ENCODE assay signal across 8 cellular contexts in the genomic region with DNA sequence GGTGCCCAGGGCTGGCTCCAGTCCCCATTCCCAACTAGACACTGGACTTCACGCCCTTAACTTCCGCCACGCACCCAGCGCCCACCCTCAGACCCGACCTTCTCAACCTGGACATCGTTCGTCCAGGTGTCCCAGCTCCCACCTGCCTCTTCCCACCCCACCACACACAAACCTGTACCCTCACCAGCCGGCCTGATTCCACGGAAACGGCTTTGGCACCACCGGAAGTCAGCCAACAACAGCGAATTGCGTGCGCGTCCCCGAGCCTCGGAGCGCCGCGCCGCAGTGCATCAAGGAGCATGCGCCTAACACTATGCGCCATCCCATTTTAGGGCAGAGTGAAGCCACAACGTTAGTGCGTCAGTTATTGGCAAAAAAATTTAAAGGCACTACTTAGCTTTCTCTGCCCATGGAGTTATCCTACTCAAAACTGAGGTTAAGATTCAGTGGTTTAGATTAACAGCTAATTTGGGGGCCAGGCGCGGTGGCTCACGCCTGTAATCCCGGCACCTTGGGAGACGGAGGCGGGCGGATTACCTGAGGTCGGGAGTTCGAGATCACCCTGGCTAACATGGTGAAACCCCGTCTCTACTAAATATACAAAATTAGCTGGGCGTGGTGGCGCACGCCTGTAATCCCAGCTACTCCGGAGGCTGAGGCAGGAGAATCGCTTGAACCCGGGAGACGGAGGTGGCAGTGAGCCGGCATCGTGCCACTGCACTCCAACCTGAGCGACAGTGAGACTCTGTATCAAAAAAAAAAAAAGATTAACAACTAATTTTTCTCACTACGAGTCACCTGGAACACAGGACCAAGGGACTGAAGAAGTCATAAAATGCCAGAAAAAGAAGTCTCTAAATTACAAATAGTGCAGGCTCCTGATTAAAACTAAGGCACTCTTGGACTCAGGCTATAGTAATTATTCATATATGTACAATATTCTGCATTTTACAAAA. TPM values are rescaled to one million over a fixed set of nuclear protein-coding genes. Genes with fewer than 3 reads are reported as not detected.
A peak's percentile ranks its signal among the peaks of the same experiment; 100 is the strongest.
DNase-seq lines count a peak whose midpoint lies in the region; ATAC-seq, FAIRE-seq and TF ChIP-seq lines count a peak whose summit lies in the region.

A gene with protein sequence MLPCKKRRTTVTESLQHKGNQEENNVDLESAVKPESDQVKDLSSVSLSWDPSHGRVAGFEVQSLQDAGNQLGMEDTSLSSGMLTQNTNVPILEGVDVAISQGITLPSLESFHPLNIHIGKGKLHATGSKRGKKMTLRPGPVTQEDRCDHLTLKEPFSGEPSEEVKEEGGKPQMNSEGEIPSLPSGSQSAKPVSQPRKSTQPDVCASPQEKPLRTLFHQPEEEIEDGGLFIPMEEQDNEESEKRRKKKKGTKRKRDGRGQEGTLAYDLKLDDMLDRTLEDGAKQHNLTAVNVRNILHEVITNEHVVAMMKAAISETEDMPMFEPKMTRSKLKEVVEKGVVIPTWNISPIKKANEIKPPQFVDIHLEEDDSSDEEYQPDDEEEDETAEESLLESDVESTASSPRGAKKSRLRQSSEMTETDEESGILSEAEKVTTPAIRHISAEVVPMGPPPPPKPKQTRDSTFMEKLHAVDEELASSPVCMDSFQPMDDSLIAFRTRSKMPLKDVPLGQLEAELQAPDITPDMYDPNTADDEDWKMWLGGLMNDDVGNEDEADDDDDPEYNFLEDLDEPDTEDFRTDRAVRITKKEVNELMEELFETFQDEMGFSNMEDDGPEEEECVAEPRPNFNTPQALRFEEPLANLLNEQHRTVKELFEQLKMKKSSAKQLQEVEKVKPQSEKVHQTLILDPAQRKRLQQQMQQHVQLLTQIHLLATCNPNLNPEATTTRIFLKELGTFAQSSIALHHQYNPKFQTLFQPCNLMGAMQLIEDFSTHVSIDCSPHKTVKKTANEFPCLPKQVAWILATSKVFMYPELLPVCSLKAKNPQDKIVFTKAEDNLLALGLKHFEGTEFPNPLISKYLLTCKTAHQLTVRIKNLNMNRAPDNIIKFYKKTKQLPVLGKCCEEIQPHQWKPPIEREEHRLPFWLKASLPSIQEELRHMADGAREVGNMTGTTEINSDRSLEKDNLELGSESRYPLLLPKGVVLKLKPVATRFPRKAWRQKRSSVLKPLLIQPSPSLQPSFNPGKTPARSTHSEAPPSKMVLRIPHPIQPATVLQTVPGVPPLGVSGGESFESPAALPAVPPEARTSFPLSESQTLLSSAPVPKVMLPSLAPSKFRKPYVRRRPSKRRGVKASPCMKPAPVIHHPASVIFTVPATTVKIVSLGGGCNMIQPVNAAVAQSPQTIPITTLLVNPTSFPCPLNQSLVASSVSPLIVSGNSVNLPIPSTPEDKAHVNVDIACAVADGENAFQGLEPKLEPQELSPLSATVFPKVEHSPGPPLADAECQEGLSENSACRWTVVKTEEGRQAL (N-terminal part only) (minus strand): TSS at position 240 of the 956 bp plus-strand sequence. CDS start 3,434 bp downstream, outside the sequence.

- H3K27me3 ChIP-seq in Peyer's patch = no peaks in the 10 kb centered on the region

- H3K27ac ChIP-seq in KOPT-K1 (ENCODE audit: low read depth, low read length, poor library complexity, severe bottlenecking) (peak within 1 kb of the TSS; percentile 76), Peyer's patch (peak within 1 kb of the TSS; percentile 79 to 86 (median 83))

- H3K36me3 Mint-ChIP-seq in activated T-cell treated with anti-CD3 and anti-CD28 coated beads, Interleukin-2, amount 50 U/mL, for 4 hours (ENCODE audit: insufficient read depth) = peaks cover 16% of the 10 kb centered on the region

- peak; percentile 73 for FAIRE-seq in D721Med (lab: Jason Lieb, UNC)

- TF ChIP-seq POLR2A in Peyer's patch (IDR thresholded peaks at IDR 0.05) (peak; percentile 44 to 51), erythroblast (IDR thresholded peaks at IDR 0.05; ENCODE audit: low read length) (peak; percentile 86)

- no peaks in the 10 kb centered on the region for H3K9me3 Mint-ChIP-seq in activated T-cell treated with anti-CD3 and anti-CD28 coated beads, Interleukin-2, amount 50 U/mL, for 4 hours

- peak within 1 kb of the TSS; percentile 98 for H3K4me3 Mint-ChIP-seq in activated T-cell treated with anti-CD3 and anti-CD28 coated beads, Interleukin-2, amount 50 U/mL, for 4 hours

- peak within 1 kb of the TSS; percentile 61 to 93 (median 69) for H3K4me3 ChIP-seq in Peyer's patch

- peaks cover 51% of the 10 kb centered on the region for H3K4me1 Mint-ChIP-seq in activated T-cell treated with anti-CD3 and anti-CD28 coated beads, Interleukin-2, amount 50 U/mL, for 4 hours (ENCODE audit: low read depth)

- H3K9me3 ChIP-seq in KOPT-K1 (ENCODE audit: insufficient read depth, low read length, poor library complexity, severe bottlenecking) (no peaks in the 10 kb centered on the region), Peyer's patch (no peaks in the 10 kb centered on the region)

- ATAC-seq in GM21576 (IDR thresholded peaks at IDR 0.05; ENCODE audit: unreplicated experiment) = peak; percentile 45
- peak; percentile 75 to 76 for ATAC-seq in activated T-cell treated with anti-CD3 and anti-CD28 coated beads, Interleukin-2, amount 50 U/mL, for 4 hours

- no peaks in the 10 kb centered on the region for H3K27me3 Mint-ChIP-seq in activated T-cell treated with anti-CD3 and anti-CD28 coated beads, Interleukin-2, amount 50 U/mL, for 4 hours (ENCODE audit: low read depth)

- TF ChIP-seq CTCF in D721Med (IDR thresholded peaks at IDR 0.05; ENCODE audit: insufficient read depth, missing control alignments) = no peak
- no peak for TF ChIP-seq CTCF in Peyer's patch (IDR thresholded peaks at IDR 0.05)

- peaks cover 33% of the 10 kb centered on the region for H3K36me3 ChIP-seq in KOPT-K1 (ENCODE audit: insufficient read depth, low read length)
- H3K36me3 ChIP-seq in Peyer's patch = peaks cover 0 to 29% (median 0%) of the 10 kb centered on the region in 3 donors

- H3K4me1 ChIP-seq in Peyer's patch = peaks cover 0 to 37% (median 7%) of the 10 kb centered on the region in 4 donors

- DNase-seq in D721Med (ENCODE audit: insufficient read length, low spot score) (peak; percentile 87), Peyer's patch (peak; percentile 88 to 96 (median 89)), erythroblast (lab: John Stamatoyannopoulos, UW) (peak; percentile 94 to 96), mucosa of gallbladder (ENCODE audit: low spot score) (peak; percentile 92)
- DNase-seq in activated T-cell treated with anti-CD3 and anti-CD28 coated beads, Interleukin-2, amount 50 U/mL, for 4 hours = peak; percentile 82
- peak; percentile 68 to 77 for DNase-seq in stimulated activated CD8-positive, alpha-beta memory T cell treated with anti-CD3 and anti-CD28 coated beads, Interleukin-4, amount 100 ng/mL, for 4 hours (ENCODE audit: low read depth in 2 of 2, low spot score in 1 of 2)

RNA-seq across cellular contexts. Expression of the gene that starts here (rescaled TPM):
- total RNA-seq in Peyer's patch (100 to 1,000 TPM in 1 of 4 donors, 10 to 100 TPM in 3; 54.1 to 153 (median 71.8) TPM), mucosa of gallbladder (44.5 TPM)
- 10 to 100 TPM; 42.6 to 48.4 (median 47.8) TPM for total RNA-seq in activated T-cell treated with anti-CD3 and anti-CD28 coated beads, Interleukin-2, amount 50 U/mL, for 4 hours

Comparison
In these comparisons a context has a peak if more than half of its experiments do, and no peak if none do; other contexts are left out.
1. Peak in every context shown above with its lines: DNase-seq, ATAC-seq, H3K4me3 ChIP-seq and H3K27ac ChIP-seq.